8 cellular contexts compared by ENCODE assay signal in genomic region chr2:169827272-169828140, GRCh38. TPM values are rescaled to one million over a fixed set of nuclear protein-coding genes. Genes with fewer than 3 reads are reported as not detected.
A peak's percentile ranks its signal among the peaks of the same experiment; 100 is the strongest.
DNase-seq lines count a peak whose midpoint lies in the region; ATAC-seq and TF ChIP-seq lines count a peak whose summit lies in the region.

Gene UBR3, plus strand, starts transcription at chr2:169827454. Its CDS starts 54 bp downstream, at chr2:169827508.

- H3K4me1 ChIP-seq in KMS-11 (ENCODE audit: low read depth, poor library complexity, severe bottlenecking) = peaks cover 48% of the 10 kb centered on the region
- H3K4me1 ChIP-seq in naive thymus-derived CD4-positive, alpha-beta T cell (ENCODE audit: control insufficient read depth in 2 of 2, insufficient read depth in 2 of 2, low read length in 2 of 2) = peaks cover 24 to 37% of the 10 kb centered on the region in 2 donors

- peak within 1 kb of the TSS; percentile 69 for H3K4me3 ChIP-seq in KMS-11 (IDR thresholded peaks at IDR 0.05; ENCODE audit: insufficient read depth, low read depth, low read length)
- peak within 1 kb of the TSS; percentile 77 for H3K4me3 ChIP-seq in naive thymus-derived CD4-positive, alpha-beta T cell (ENCODE audit: low read length)

- H3K4me1 Mint-ChIP-seq in naive thymus-derived CD4-positive, alpha-beta T cell = peaks cover 38 to 77% (median 64%) of the 10 kb centered on the region in 7 donors
- peaks cover 63% of the 10 kb centered on the region for H3K4me1 Mint-ChIP-seq in stimulated activated memory B cell treated with anti-CD40 and anti-IgM and Interleukin-4, amounts not matched to agents 10 μg/mL and 1 μg/mL and 100 μg/mL, for 72 hours

- peaks cover 0 to 7% (median 6%) of the 10 kb centered on the region in 5 donors for H3K36me3 Mint-ChIP-seq in naive thymus-derived CD4-positive, alpha-beta T cell
- peaks cover 8% of the 10 kb centered on the region for H3K36me3 Mint-ChIP-seq in stimulated activated memory B cell treated with anti-CD40 and anti-IgM and Interleukin-4, amounts not matched to agents 10 μg/mL and 1 μg/mL and 100 μg/mL, for 72 hours

- POLR2A ChIA-PET in naive thymus-derived CD4-positive, alpha-beta T cell (lab: Charles Lee) = interaction anchor here (0.6 to 2.3 kb wide), 9 partner anchors 11 to 1103 kb away, joined by 3 to 9 read pairs (median 4); partner anchors contain the start of genes PPIG and SSB

- no peaks in the 10 kb centered on the region for H3K27me3 Mint-ChIP-seq in naive thymus-derived CD4-positive, alpha-beta T cell
- no peaks in the 10 kb centered on the region for H3K27me3 Mint-ChIP-seq in stimulated activated memory B cell treated with anti-CD40 and anti-IgM and Interleukin-4, amounts not matched to agents 10 μg/mL and 1 μg/mL and 100 μg/mL, for 72 hours

- peak within 1 kb of the TSS; percentile 47; the same call in 1 of the 2 replicates for H3K27ac ChIP-seq in KMS-11
- peak within 1 kb of the TSS; percentile 80 for H3K27ac ChIP-seq in naive thymus-derived CD4-positive, alpha-beta T cell (ENCODE audit: low read depth, low read length)

- TF ChIP-seq CTCF in KMS-11 (conservative IDR thresholded peaks at IDR 0.05; ENCODE audit: low read depth, low read length) = no peak

- peak within 1 kb of the TSS; percentile 89 to 99 (median 98) for H3K4me3 Mint-ChIP-seq in naive thymus-derived CD4-positive, alpha-beta T cell
- H3K4me3 Mint-ChIP-seq in stimulated activated memory B cell treated with anti-CD40 and anti-IgM and Interleukin-4, amounts not matched to agents 10 μg/mL and 1 μg/mL and 100 μg/mL, for 72 hours = peak within 1 kb of the TSS; percentile 88

- H2AFZ ChIP-seq in KMS-11 (ENCODE audit: low read depth) = peak within 1 kb of the TSS; percentile 47

- no peaks in the 10 kb centered on the region for H3K9me3 Mint-ChIP-seq in naive thymus-derived CD4-positive, alpha-beta T cell
- no peaks in the 10 kb centered on the region for H3K9me3 Mint-ChIP-seq in stimulated activated memory B cell treated with anti-CD40 and anti-IgM and Interleukin-4, amounts not matched to agents 10 μg/mL and 1 μg/mL and 100 μg/mL, for 72 hours

- intact Hi-C loops in naive thymus-derived CD4-positive, alpha-beta T cell (cut with micrococcal nuclease) = loop anchor here (1.0 to 10.0 kb wide), 10 partner anchors 50 to 1857 kb away; partner anchors contain the start of genes CFAP210 (in 2 of the 2), FASTKD1 (in 2 of the 2), LRP2 (in 2 of the 2) and PHOSPHO2 (in 2 of the 2)

- DNase-seq in DMS79 treated with DMSO at 0.1 percent for 48 hours (lab: John Stamatoyannopoulos, UW) (peak; percentile 83), RPMI8226 (peak; percentile 95), fibroblast of gingiva (ENCODE audit: low read depth) (peak; percentile 94)
- peak; percentile 72 to 84 for DNase-seq in activated T-helper 1 cell treated with anti-CD3 and anti-CD28 coated beads, Interleukin-2, amount 50 U/mL, for 16 hours (ENCODE audit: low read depth in 1 of 2, low spot score in 1 of 2)
- DNase-seq in naive thymus-derived CD4-positive, alpha-beta T cell = peak; percentile 80 to 95 (median 87)

- H3K27me3 ChIP-seq in KMS-11 (ENCODE audit: insufficient read depth, low read depth) = no peaks in the 10 kb centered on the region
- H3K27me3 ChIP-seq in naive thymus-derived CD4-positive, alpha-beta T cell (ENCODE audit: control insufficient read depth in 2 of 2, insufficient read depth in 2 of 2, low read length in 2 of 2) = no peaks in the 10 kb centered on the region

- H3K9ac ChIP-seq in KMS-11 = peak within 1 kb of the TSS; percentile 67; the same call in 1 of the 2 replicates

- no peaks in the 10 kb centered on the region for H3K9me3 ChIP-seq in naive thymus-derived CD4-positive, alpha-beta T cell (ENCODE audit: control insufficient read depth in 2 of 3, low read length in 3 of 3)

- peaks cover 7% of the 10 kb centered on the region; the same call in 1 of the 2 replicates for H4K20me1 ChIP-seq in KMS-11 (ENCODE audit: insufficient read depth)

- no peaks in the 10 kb centered on the region for H3K36me3 ChIP-seq in KMS-11 (ENCODE audit: insufficient read depth)
- no peaks in the 10 kb centered on the region for H3K36me3 ChIP-seq in naive thymus-derived CD4-positive, alpha-beta T cell (ENCODE audit: control insufficient read depth in 2 of 3, insufficient read depth in 3 of 3, low read length in 3 of 3)

- peak; percentile 90 for ATAC-seq in GM21737 (IDR thresholded peaks at IDR 0.05; ENCODE audit: unreplicated experiment)
- ATAC-seq in naive thymus-derived CD4-positive, alpha-beta T cell = peak; percentile 88
- ATAC-seq in stimulated activated memory B cell treated with anti-CD40 and anti-IgM and Interleukin-4, amounts not matched to agents 10 μg/mL and 1 μg/mL and 100 μg/mL, for 72 hours = peak; percentile 96

- H3K79me2 ChIP-seq in KMS-11 (ENCODE audit: insufficient read depth, low read depth) = peaks cover 65% of the 10 kb centered on the region

- peak within 1 kb of the TSS; percentile 55 to 97 (median 91) for H3K27ac Mint-ChIP-seq in naive thymus-derived CD4-positive, alpha-beta T cell
- peak within 1 kb of the TSS; percentile 69 for H3K27ac Mint-ChIP-seq in stimulated activated memory B cell treated with anti-CD40 and anti-IgM and Interleukin-4, amounts not matched to agents 10 μg/mL and 1 μg/mL and 100 μg/mL, for 72 hours

- CTCF ChIA-PET in naive thymus-derived CD4-positive, alpha-beta T cell (lab: Charles Lee) = no interaction called here

- H3K4me2 ChIP-seq in KMS-11 = peak within 1 kb of the TSS; percentile 49

RNA-seq across cellular contexts. Expression of gene UBR3, which starts in this region (rescaled TPM):
- 10 to 100 TPM; 28.4 to 48.2 (median 44.6) TPM for total RNA-seq in naive thymus-derived CD4-positive, alpha-beta T cell
- polyA plus RNA-seq in naive thymus-derived CD4-positive, alpha-beta T cell = 10 to 100 TPM in 1 of 2 donors, 1 to 10 TPM in 1; 7.7 to 12.5 TPM

Comparison
In these comparisons a context has a peak if more than half of its experiments do, and no peak if none do; other contexts are left out.
1. Peak in every context shown above with its lines: DNase-seq, ATAC-seq, H3K4me3 ChIP-seq and H3K27ac ChIP-seq.